ENCODE assay signal across 11 cellular contexts in the genomic region with DNA sequence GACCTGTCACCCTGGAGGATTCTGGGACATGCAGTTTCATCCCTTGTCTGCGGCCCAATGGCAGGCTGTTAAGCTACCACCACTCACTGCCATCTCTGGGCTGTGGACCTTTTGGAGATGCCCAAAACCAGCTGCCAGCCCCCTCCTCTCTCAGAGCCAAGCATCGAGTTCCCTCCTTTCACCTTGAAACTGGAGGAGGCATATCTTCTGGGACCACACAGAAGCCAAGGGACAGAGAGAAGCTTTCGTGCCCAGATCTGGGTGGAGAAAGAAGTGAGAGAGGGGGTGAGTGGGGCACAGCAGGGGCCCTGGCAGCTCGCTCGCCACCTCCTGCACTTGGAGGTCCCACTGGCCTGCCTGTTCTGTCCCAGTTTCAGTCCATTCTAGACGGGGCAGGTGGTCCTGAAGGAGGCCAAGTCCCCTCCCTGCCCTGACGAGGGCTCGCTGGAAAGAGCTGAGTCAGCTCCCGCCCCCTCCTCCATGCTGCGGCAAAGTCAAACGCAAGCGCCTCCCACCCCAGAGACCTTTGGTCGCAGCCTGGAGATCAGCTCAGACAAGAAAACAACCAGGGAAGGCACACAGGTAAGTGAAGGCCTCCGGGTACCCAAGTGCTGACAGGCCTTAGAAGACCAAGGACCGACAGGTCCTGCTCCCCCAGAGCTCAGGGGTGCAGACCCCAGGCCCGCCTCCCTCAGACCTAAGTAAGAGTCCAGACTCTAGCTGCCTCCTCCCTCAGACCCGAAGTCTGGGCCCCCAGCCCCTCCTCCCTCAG. TPM values are rescaled to one million over a fixed set of nuclear protein-coding genes. Genes with fewer than 3 reads are reported as not detected.
DNase-seq lines count a peak whose midpoint lies in the region; ATAC-seq and TF ChIP-seq lines count a peak whose summit lies in the region.
"Had no signal": no experiment of that assay in that cellular context is flagged by ENCODE, and none has a peak within 500 bp of the region (broad histone marks: within the 10 kb centered on the region; RNA-seq: fewer than 3 reads in every experiment).

No MANE protein-coding gene starts in this region.

- peaks cover 0 to 1% (median 0%) of the 10 kb centered on the region in 6 donors for H3K9me3 Mint-ChIP-seq in immature natural killer cell
- H3K9me3 Mint-ChIP-seq in activated CD4-positive, alpha-beta T cell treated with anti-CD3 and anti-CD28 coated beads for 36 hours (ENCODE audit: low read depth), result no peaks in the 10 kb centered on the region
- H3K9me3 Mint-ChIP-seq: activated T-cell treated with anti-CD3 and anti-CD28 coated beads, Interleukin-2, amount 50 U/mL, for 24 hours had no signal

- DNase-seq in left cardiac atrium, result no peak
- DNase-seq in left ventricle myocardium superior, result no peak
- peak; percentile 41 for DNase-seq in WERI-Rb-1
- peak in 2 of 3 donors; percentile 20 to 37 for DNase-seq in immature natural killer cell
- DNase-seq in upper lobe of right lung, result no peak
- no peak for DNase-seq in activated CD4-positive, alpha-beta T cell treated with anti-CD3 and anti-CD28 coated beads for 36 hours
- no peak for DNase-seq in NCI-H1048 (lab: John Stamatoyannopoulos, UW)

- peaks cover 16% of the 10 kb centered on the region in 2 donors for H3K4me1 Mint-ChIP-seq in immature natural killer cell
- peaks cover 19% of the 10 kb centered on the region for H3K4me1 Mint-ChIP-seq in activated CD4-positive, alpha-beta T cell treated with anti-CD3 and anti-CD28 coated beads for 36 hours

- H3K4me1 ChIP-seq in upper lobe of right lung, result peaks cover 6% of the 10 kb centered on the region

- peaks cover under 1 to 4% (median 3%) of the 10 kb centered on the region in 3 donors for H3K27me3 Mint-ChIP-seq in immature natural killer cell (ENCODE audit: low read depth in 3 of 3)
- H3K27me3 Mint-ChIP-seq in activated CD4-positive, alpha-beta T cell treated with anti-CD3 and anti-CD28 coated beads for 36 hours, result no peaks in the 10 kb centered on the region
- H3K27me3 Mint-ChIP-seq: activated T-cell treated with anti-CD3 and anti-CD28 coated beads, Interleukin-2, amount 50 U/mL, for 24 hours had no signal

- POLR2A ChIA-PET in activated CD4-positive, alpha-beta T cell treated with anti-CD3 and anti-CD28 coated beads for 36 hours (lab: Charles Lee), result interaction anchor here (0.6 to 1.5 kb wide), 3 partner anchors 12 to 69 kb away, joined by 3 to 4 read pairs (median 4); no protein-coding TSS in a partner anchor

- ATAC-seq in left cardiac atrium, result peak; percentile 13 to 39
- ATAC-seq in left ventricle myocardium superior, result no peak
- peak; percentile 44 for ATAC-seq in upper lobe of right lung
- ATAC-seq in activated CD4-positive, alpha-beta T cell treated with anti-CD3 and anti-CD28 coated beads for 36 hours, result no peak
- no peak for ATAC-seq in HG02852 (IDR thresholded peaks at IDR 0.05; ENCODE audit: unreplicated experiment)

- H3K27ac ChIP-seq in WERI-Rb-1, result no peak overlapping the region
- H3K27ac ChIP-seq in upper lobe of right lung, result no peak overlapping the region
- H3K27ac ChIP-seq: heart right ventricle had no signal

- CTCF ChIA-PET in activated CD4-positive, alpha-beta T cell treated with anti-CD3 and anti-CD28 coated beads for 36 hours (lab: Charles Lee), result interaction anchor here (0.6 to 1.6 kb wide), 12 partner anchors 11 to 635 kb away, joined by 3 to 10 read pairs (median 3); a partner anchor contains a TSS

- H3K4me3 Mint-ChIP-seq in immature natural killer cell, result no peak overlapping the region
- no peak overlapping the region for H3K4me3 Mint-ChIP-seq in activated CD4-positive, alpha-beta T cell treated with anti-CD3 and anti-CD28 coated beads for 36 hours
- H3K4me3 Mint-ChIP-seq: activated T-cell treated with anti-CD3 and anti-CD28 coated beads, Interleukin-2, amount 50 U/mL, for 24 hours had no signal

- intact Hi-C loops in left cardiac atrium (cut with DNase I), result no loop called here
- intact Hi-C loops in left ventricle myocardium superior (cut with micrococcal nuclease), result no loop called here
- intact Hi-C loops in upper lobe of right lung (cut with DNase I), result no loop called here
- intact Hi-C loops in activated CD4-positive, alpha-beta T cell treated with anti-CD3 and anti-CD28 coated beads for 36 hours (cut with DNase I, micrococcal nuclease), result loop anchor here in 1 of 2 experiments (1.0 kb wide), 1 partner anchor 185 kb away; no protein-coding TSS in a partner anchor

- TF ChIP-seq CTCF in WERI-Rb-1 (IDR thresholded peaks at IDR 0.05; ENCODE audit: low read depth, low read length), result no peak
- no peak for TF ChIP-seq CTCF in upper lobe of right lung (IDR thresholded peaks at IDR 0.05)

- peaks cover 23% of the 10 kb centered on the region for H3K36me3 ChIP-seq in WERI-Rb-1
- no peaks in the 10 kb centered on the region for H3K36me3 ChIP-seq in upper lobe of right lung

- H3K9me3 ChIP-seq in WERI-Rb-1 (ENCODE audit: severe bottlenecking) (no peaks in the 10 kb centered on the region), upper lobe of right lung (no peaks in the 10 kb centered on the region)
- H3K9me3 ChIP-seq: heart right ventricle had no signal

- H3K27ac Mint-ChIP-seq in immature natural killer cell, result no peak overlapping the region
- H3K27ac Mint-ChIP-seq in activated CD4-positive, alpha-beta T cell treated with anti-CD3 and anti-CD28 coated beads for 36 hours, result no peak overlapping the region
- H3K27ac Mint-ChIP-seq: activated T-cell treated with anti-CD3 and anti-CD28 coated beads, Interleukin-2, amount 50 U/mL, for 24 hours had no signal

- H3K27me3 ChIP-seq in WERI-Rb-1 (ENCODE audit: insufficient read depth, low read depth, severe bottlenecking), result no peaks in the 10 kb centered on the region
- H3K27me3 ChIP-seq in upper lobe of right lung, result no peaks in the 10 kb centered on the region
- H3K27me3 ChIP-seq: heart right ventricle had no signal

- no peak overlapping the region for H3K4me3 ChIP-seq in WERI-Rb-1 (ENCODE audit: low read depth, low read length)
- no peak overlapping the region for H3K4me3 ChIP-seq in upper lobe of right lung
- H3K4me3 ChIP-seq: heart right ventricle had no signal

- peaks cover 0 to 6% (median 0%) of the 10 kb centered on the region in 3 donors for H3K36me3 Mint-ChIP-seq in immature natural killer cell
- H3K36me3 Mint-ChIP-seq in activated CD4-positive, alpha-beta T cell treated with anti-CD3 and anti-CD28 coated beads for 36 hours (ENCODE audit: low read depth), result peaks cover 11% of the 10 kb centered on the region

RNA-seq across cellular contexts. Expression of a gene that starts 3.8 kb away (rescaled TPM):
- 10 to 100 TPM; 29.8 to 37.7 TPM for total RNA-seq in left cardiac atrium
- total RNA-seq in left ventricle myocardium superior, result 64.6 TPM
- polyA plus RNA-seq in immature natural killer cell, result 10 to 100 TPM; 18.0 to 21.3 (median 19.9) TPM
- 59.0 TPM for total RNA-seq in upper lobe of right lung
- 10 to 100 TPM; 65.9 to 70.3 TPM for total RNA-seq in activated CD4-positive, alpha-beta T cell treated with anti-CD3 and anti-CD28 coated beads for 36 hours

RNA-seq across cellular contexts. Expression of a gene that starts 29.3 kb away (rescaled TPM):
- total RNA-seq in left cardiac atrium (1 to 10 TPM; 2.8 to 5.4 TPM), left ventricle myocardium superior (1.2 TPM), upper lobe of right lung (23.5 TPM)
- not detected for polyA plus RNA-seq in immature natural killer cell
- under 1 TPM; 0.21 to 0.83 TPM for total RNA-seq in activated CD4-positive, alpha-beta T cell treated with anti-CD3 and anti-CD28 coated beads for 36 hours

RNA-seq across cellular contexts. Expression of a gene that starts 51.7 kb away (rescaled TPM):
- total RNA-seq in left cardiac atrium, result not detected
- not detected for total RNA-seq in left ventricle myocardium superior
- not detected for polyA plus RNA-seq in immature natural killer cell
- not detected for total RNA-seq in upper lobe of right lung
- total RNA-seq in activated CD4-positive, alpha-beta T cell treated with anti-CD3 and anti-CD28 coated beads for 36 hours, result not detected
- total RNA-seq: heart right ventricle, M059J had no signal
- polyA plus RNA-seq: heart right ventricle had no signal

RNA-seq across cellular contexts. Expression of a gene that starts 54.6 kb away (rescaled TPM):
- total RNA-seq in left cardiac atrium (1 to 10 TPM; 2.1 to 3.5 TPM), left ventricle myocardium superior (1.6 TPM), upper lobe of right lung (19.9 TPM)
- not detected for polyA plus RNA-seq in immature natural killer cell
- total RNA-seq in activated CD4-positive, alpha-beta T cell treated with anti-CD3 and anti-CD28 coated beads for 36 hours, result under 1 TPM; 0.23 to 0.32 TPM

Comparison
In these comparisons a context has a peak if more than half of its experiments do, and no peak if none do; other contexts are left out.
1. ATAC-seq: peak in left cardiac atrium (2 of 2) and upper lobe of right lung (single experiment); none in left ventricle myocardium superior (single experiment), activated CD4-positive, alpha-beta T cell treated with anti-CD3 and anti-CD28 coated beads for 36 hours (single experiment) and HG02852 (single experiment).
2. DNase-seq: peak in WERI-Rb-1 (single experiment) and immature natural killer cell (2 of 3); none in left cardiac atrium (single experiment), left ventricle myocardium superior (single experiment), upper lobe of right lung (single experiment), activated CD4-positive, alpha-beta T cell treated with anti-CD3 and anti-CD28 coated beads for 36 hours (single experiment) and NCI-H1048 (single experiment).